ENCODE assay signal across 19 cellular contexts in genomic region chr10:22491480-22491879, GRCh38.
DNase-seq lines count a peak whose midpoint lies in the region; ATAC-seq lines count a peak whose summit lies in the region.
"Had no signal": no experiment of that assay in that cellular context is flagged by ENCODE, and none has a peak within 500 bp of the region (broad histone marks: within the 10 kb centered on the region; RNA-seq: fewer than 3 reads in every experiment).

No MANE protein-coding gene starts in this region.

- DNase-seq in activated CD8-positive, alpha-beta memory T cell treated with anti-CD3 and anti-CD28 coated beads, Interleukin-2, amount 10 ng/mL, durations not matched to agents 7 days and 5 days: no peak
- DNase-seq in activated CD8-positive, alpha-beta memory T cell treated with anti-CD3 and anti-CD28 coated beads for 24 hours: no peak
- peak in 44 of 58 donors; percentile 6 to 93 (median 52) for DNase-seq in anterior cingulate cortex (lab: John Stamatoyannopoulos, UW)
- peak; percentile 83 for DNase-seq in inferior parietal cortex (ENCODE audit: extremely low spot score)
- peak; percentile 87 for DNase-seq in putamen (ENCODE audit: low spot score)
- no peak for DNase-seq in GF-D8 (lab: John Stamatoyannopoulos, UW)
- DNase-seq in cerebellum (ENCODE audit: low spot score): no peak
- DNase-seq in activated T-helper 1 cell treated with anti-CD3 and anti-CD28 coated beads, Interleukin-12 subunit alpha, Interleukin-12 subunit beta, Interleukin-2, Interleukin-4 antibody, amounts not matched to agents 30 ng/mL and 10 ng/mL and 1 ng/mL, durations not matched to agents 14 hours and 24 hours and 36 hours (ENCODE audit: low spot score): no peak
- DNase-seq: 8988T; activated CD4-positive, alpha-beta T cell treated with anti-CD3 and anti-CD28 coated beads for 1 hour; activated naive CD4-positive, alpha-beta T cell treated with Interleukin-2 at 50 U/mL for 16 hours; activated T-cell treated with anti-CD3 and anti-CD28 coated beads, Interleukin-2, amount 50 U/mL, for 4 hours; BE2C; Caco-2; NCI-H1694; NCI-H526; RPMI8226 had no signal

- intact Hi-C loops in activated T-helper 1 cell treated with anti-CD3 and anti-CD28 coated beads, Interleukin-12 subunit alpha, Interleukin-12 subunit beta, Interleukin-2, Interleukin-4 antibody, amounts not matched to agents 30 ng/mL and 10 ng/mL and 1 ng/mL, durations not matched to agents 14 hours and 24 hours and 36 hours (cut with micrococcal nuclease): no loop called here

- CTCF ChIA-PET in activated CD8-positive, alpha-beta memory T cell treated with anti-CD3 and anti-CD28 coated beads, Interleukin-2, amount 10 ng/mL, durations not matched to agents 7 days and 5 days (lab: Charles Lee): interaction anchor here (1.0 to 1.1 kb wide), 2 partner anchors 54 to 60 kb away, joined by 3 to 5 read pairs; no protein-coding TSS in a partner anchor

- peaks cover 38% of the 10 kb centered on the region for H3K27me3 Mint-ChIP-seq in activated CD8-positive, alpha-beta memory T cell treated with anti-CD3 and anti-CD28 coated beads, Interleukin-2, amount 10 ng/mL, durations not matched to agents 7 days and 5 days
- peaks cover 10% of the 10 kb centered on the region for H3K27me3 Mint-ChIP-seq in activated T-helper 1 cell treated with anti-CD3 and anti-CD28 coated beads, Interleukin-12 subunit alpha, Interleukin-12 subunit beta, Interleukin-2, Interleukin-4 antibody, amounts not matched to agents 30 ng/mL and 10 ng/mL and 1 ng/mL, durations not matched to agents 14 hours and 24 hours and 36 hours (ENCODE audit: insufficient read depth)

- peak; percentile 34 for ATAC-seq in activated CD8-positive, alpha-beta memory T cell treated with anti-CD3 and anti-CD28 coated beads, Interleukin-2, amount 10 ng/mL, durations not matched to agents 7 days and 5 days

- no peak overlapping the region for H3K27ac Mint-ChIP-seq in activated CD8-positive, alpha-beta memory T cell treated with anti-CD3 and anti-CD28 coated beads, Interleukin-2, amount 10 ng/mL, durations not matched to agents 7 days and 5 days
- H3K27ac Mint-ChIP-seq in activated T-helper 1 cell treated with anti-CD3 and anti-CD28 coated beads, Interleukin-12 subunit alpha, Interleukin-12 subunit beta, Interleukin-2, Interleukin-4 antibody, amounts not matched to agents 30 ng/mL and 10 ng/mL and 1 ng/mL, durations not matched to agents 14 hours and 24 hours and 36 hours: no peak overlapping the region
- H3K27ac Mint-ChIP-seq: progenitor cell of endocrine pancreas had no signal

- no peaks in the 10 kb centered on the region for H3K9me3 Mint-ChIP-seq in activated CD8-positive, alpha-beta memory T cell treated with anti-CD3 and anti-CD28 coated beads, Interleukin-2, amount 10 ng/mL, durations not matched to agents 7 days and 5 days (ENCODE audit: low read depth)
- peaks cover 8% of the 10 kb centered on the region for H3K9me3 Mint-ChIP-seq in activated T-helper 1 cell treated with anti-CD3 and anti-CD28 coated beads, Interleukin-12 subunit alpha, Interleukin-12 subunit beta, Interleukin-2, Interleukin-4 antibody, amounts not matched to agents 30 ng/mL and 10 ng/mL and 1 ng/mL, durations not matched to agents 14 hours and 24 hours and 36 hours
- H3K9me3 Mint-ChIP-seq: activated T-cell treated with anti-CD3 and anti-CD28 coated beads, Interleukin-2, amount 50 U/mL, for 4 hours; neural crest cell had no signal

- H3K4me1 Mint-ChIP-seq in activated CD8-positive, alpha-beta memory T cell treated with anti-CD3 and anti-CD28 coated beads, Interleukin-2, amount 10 ng/mL, durations not matched to agents 7 days and 5 days: peaks cover 32% of the 10 kb centered on the region
- peaks cover 16% of the 10 kb centered on the region for H3K4me1 Mint-ChIP-seq in activated T-helper 1 cell treated with anti-CD3 and anti-CD28 coated beads, Interleukin-12 subunit alpha, Interleukin-12 subunit beta, Interleukin-2, Interleukin-4 antibody, amounts not matched to agents 30 ng/mL and 10 ng/mL and 1 ng/mL, durations not matched to agents 14 hours and 24 hours and 36 hours (ENCODE audit: low read depth)
- H3K4me1 Mint-ChIP-seq: neural crest cell had no signal

- peaks cover 8% of the 10 kb centered on the region for H3K36me3 Mint-ChIP-seq in activated CD8-positive, alpha-beta memory T cell treated with anti-CD3 and anti-CD28 coated beads, Interleukin-2, amount 10 ng/mL, durations not matched to agents 7 days and 5 days
- no peaks in the 10 kb centered on the region for H3K36me3 Mint-ChIP-seq in activated T-helper 1 cell treated with anti-CD3 and anti-CD28 coated beads, Interleukin-12 subunit alpha, Interleukin-12 subunit beta, Interleukin-2, Interleukin-4 antibody, amounts not matched to agents 30 ng/mL and 10 ng/mL and 1 ng/mL, durations not matched to agents 14 hours and 24 hours and 36 hours (ENCODE audit: low read depth)

- no peak overlapping the region for H3K4me3 Mint-ChIP-seq in activated CD8-positive, alpha-beta memory T cell treated with anti-CD3 and anti-CD28 coated beads, Interleukin-2, amount 10 ng/mL, durations not matched to agents 7 days and 5 days
- H3K4me3 Mint-ChIP-seq in activated T-helper 1 cell treated with anti-CD3 and anti-CD28 coated beads, Interleukin-12 subunit alpha, Interleukin-12 subunit beta, Interleukin-2, Interleukin-4 antibody, amounts not matched to agents 30 ng/mL and 10 ng/mL and 1 ng/mL, durations not matched to agents 14 hours and 24 hours and 36 hours: no peak overlapping the region
- H3K4me3 Mint-ChIP-seq: activated T-cell treated with anti-CD3 and anti-CD28 coated beads, Interleukin-2, amount 50 U/mL, for 4 hours; neural crest cell had no signal

Comparison
In these comparisons a context has a peak if more than half of its experiments do, and no peak if none do; other contexts are left out.
1. DNase-seq: peak in anterior cingulate cortex (44 of 58), inferior parietal cortex (single experiment) and putamen (single experiment); none in activated CD8-positive, alpha-beta memory T cell treated with anti-CD3 and anti-CD28 coated beads, Interleukin-2, amount 10 ng/mL, durations not matched to agents 7 days and 5 days (single experiment), activated CD8-positive, alpha-beta memory T cell treated with anti-CD3 and anti-CD28 coated beads for 24 hours (single experiment), GF-D8 (single experiment), cerebellum (single experiment) and activated T-helper 1 cell treated with anti-CD3 and anti-CD28 coated beads, Interleukin-12 subunit alpha, Interleukin-12 subunit beta, Interleukin-2, Interleukin-4 antibody, amounts not matched to agents 30 ng/mL and 10 ng/mL and 1 ng/mL, durations not matched to agents 14 hours and 24 hours and 36 hours (single experiment).